Comparison of ENCODE assay signal across 22 cellular contexts in the genomic region with DNA sequence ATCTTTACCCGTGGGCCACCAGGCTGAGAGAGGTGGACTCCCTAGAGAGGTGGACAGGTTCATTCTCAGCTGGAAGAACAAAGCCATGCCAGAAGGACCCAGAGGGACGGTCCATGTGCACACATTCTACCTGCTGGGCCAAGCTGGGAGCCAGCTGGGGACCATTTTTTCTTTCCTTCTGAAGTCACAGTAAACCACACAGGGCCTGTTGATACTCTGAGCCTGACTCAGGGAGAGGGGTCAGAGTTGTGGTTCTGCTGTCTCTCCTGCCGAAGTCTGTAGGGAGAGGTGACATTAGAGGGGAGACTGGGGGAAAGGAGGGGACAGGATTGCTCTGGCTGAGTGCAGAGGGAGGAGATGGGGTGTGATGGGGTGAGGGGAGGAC.
A peak's percentile ranks its signal among the peaks of the same experiment; 100 is the strongest.
DNase-seq lines count a peak whose midpoint lies in the region; ATAC-seq, FAIRE-seq and TF ChIP-seq lines count a peak whose summit lies in the region.
"Had no signal": no experiment of that assay in that cellular context is flagged by ENCODE, and none has a peak within 500 bp of the region (broad histone marks: within the 10 kb centered on the region; RNA-seq: fewer than 3 reads in every experiment).

No MANE protein-coding gene starts in this region.

- H3K27ac ChIP-seq in astrocyte (ENCODE audit: low read depth, low read length) = peak overlapping the region; percentile 69
- H3K27ac ChIP-seq in stomach = no peak overlapping the region
- H3K27ac ChIP-seq: 22Rv1, adrenal gland, esophagus muscularis mucosa, KMS-11, Peyer's patch, prostate gland had no signal

- 76 to 84% (median 77%) methylated on average over 3 of the region's 3 CpGs for WGBS in stomach, 5 donors

- H3K27me3 Mint-ChIP-seq in astrocyte (ENCODE audit: low read depth, unreplicated experiment) = peaks cover 8% of the 10 kb centered on the region
- H3K27me3 Mint-ChIP-seq in nephron progenitor cell (ENCODE audit: low read depth, poor library complexity) = peaks cover 6% of the 10 kb centered on the region
- H3K27me3 Mint-ChIP-seq: CD4-positive, alpha-beta T cell had no signal

- H4K20me1 ChIP-seq in astrocyte (ENCODE audit: insufficient read depth, low read length) = peaks cover 77% of the 10 kb centered on the region

- H3K4me3 ChIP-seq in NB4 (ENCODE audit: low read depth, low read length) = peak overlapping the region; percentile 44
- no peak overlapping the region for H3K4me3 ChIP-seq in astrocyte (ENCODE audit: insufficient read depth, low read depth, low read length)
- H3K4me3 ChIP-seq in stomach = no peak overlapping the region
- H3K4me3 ChIP-seq: adrenal gland, esophagus muscularis mucosa, Peyer's patch, prostate gland had no signal

- H2AFZ ChIP-seq in astrocyte (ENCODE audit: low read depth, low read length) = no peak overlapping the region

- peak overlapping the region; percentile 76 for H3K4me2 ChIP-seq in astrocyte (ENCODE audit: low read length)
- H3K4me2 ChIP-seq: KMS-11 had no signal

- peaks cover 17% of the 10 kb centered on the region for H3K4me1 Mint-ChIP-seq in astrocyte (ENCODE audit: low read depth, unreplicated experiment)
- peaks cover 68% of the 10 kb centered on the region for H3K4me1 Mint-ChIP-seq in nephron progenitor cell

- TF ChIP-seq CTCF in NB4 (IDR thresholded peaks at IDR 0.05; ENCODE audit: low read depth, low read length) (no peak), astrocyte (IDR thresholded peaks at IDR 0.05; ENCODE audit: insufficient read depth, low read depth, low read length) (no peak), nephron progenitor cell (IDR thresholded peaks at IDR 0.05) (no peak), stomach (IDR thresholded peaks at IDR 0.05) (no peak)

- DNase-seq in DMS 273 (lab: John Stamatoyannopoulos, UW; ENCODE audit: unreplicated experiment) (peak; percentile 52), DMS 273 treated with DMSO at 0.1 percent for 48 hours (lab: John Stamatoyannopoulos, UW) (no peak), NB4 (ENCODE audit: low read depth) (peak; percentile 86), astrocyte (ENCODE audit: low read depth) (peak; percentile 24), nephron progenitor cell (no peak), stomach (no peak)
- DNase-seq: activated T-cell treated with anti-CD3 and anti-CD28 coated beads for 4 hours; adrenal gland; CD4-positive, alpha-beta T cell; cortex of kidney; naive B cell; NCI-H1930; NCI-H526 treated with DMSO at 0.1 percent for 48 hours; Peyer's patch; T-helper 1 cell had no signal

- peaks cover 3% of the 10 kb centered on the region for H3K79me2 ChIP-seq in astrocyte (ENCODE audit: insufficient read depth, low read length)

- TF ChIP-seq POLR2A in NB4 (IDR thresholded peaks at IDR 0.05; ENCODE audit: extremely low read depth, insufficient read length) = no peak
- TF ChIP-seq POLR2A in stomach (IDR thresholded peaks at IDR 0.05) = no peak

- H3K27ac Mint-ChIP-seq in astrocyte (ENCODE audit: unreplicated experiment) = peak overlapping the region; percentile 41
- H3K27ac Mint-ChIP-seq in nephron progenitor cell = peak overlapping the region; percentile 91
- H3K27ac Mint-ChIP-seq: CD4-positive, alpha-beta T cell had no signal

- intact Hi-C loops in stomach (cut with DNase I; ENCODE audit: low total_unique reads) = no loop called here

- H3K9me3 Mint-ChIP-seq in astrocyte (ENCODE audit: unreplicated experiment) = no peaks in the 10 kb centered on the region
- H3K9me3 Mint-ChIP-seq in nephron progenitor cell = peaks cover 10% of the 10 kb centered on the region
- H3K9me3 Mint-ChIP-seq: CD4-positive, alpha-beta T cell had no signal

- no peak for FAIRE-seq in astrocyte (lab: Jason Lieb, UNC)
- FAIRE-seq: GM12892 had no signal

- H3K9ac ChIP-seq in astrocyte (ENCODE audit: low read length) = peak overlapping the region; percentile 63
- H3K9ac ChIP-seq: KMS-11 had no signal

- H3K36me3 ChIP-seq in astrocyte (ENCODE audit: insufficient read depth, low read length) (no peaks in the 10 kb centered on the region), stomach (no peaks in the 10 kb centered on the region)
- H3K36me3 ChIP-seq: adrenal gland, Peyer's patch, prostate gland had no signal

- no peak for ATAC-seq in HG03457 (IDR thresholded peaks at IDR 0.05; ENCODE audit: unreplicated experiment)
- no peak for ATAC-seq in GM21825 (IDR thresholded peaks at IDR 0.05; ENCODE audit: unreplicated experiment)

- H3K9me3 ChIP-seq in astrocyte (ENCODE audit: insufficient read depth, low read depth, low read length) (peaks cover 3% of the 10 kb centered on the region), stomach (no peaks in the 10 kb centered on the region)
- H3K9me3 ChIP-seq: adrenal gland, Peyer's patch, prostate gland had no signal

- H3K4me3 Mint-ChIP-seq in astrocyte (ENCODE audit: unreplicated experiment) (no peak overlapping the region), nephron progenitor cell (no peak overlapping the region)
- H3K4me3 Mint-ChIP-seq: CD4-positive, alpha-beta T cell had no signal

- H3K36me3 Mint-ChIP-seq in astrocyte (ENCODE audit: low read depth, unreplicated experiment) (peaks cover 10% of the 10 kb centered on the region), nephron progenitor cell (ENCODE audit: low read depth) (peaks cover 22% of the 10 kb centered on the region)

- H3K4me1 ChIP-seq in astrocyte (ENCODE audit: insufficient read depth, low read length) (peaks cover 22% of the 10 kb centered on the region), stomach (peaks cover 0 to 2% (median 0%) of the 10 kb centered on the region in 4 donors)
- H3K4me1 ChIP-seq: adrenal gland, Peyer's patch, prostate gland had no signal

- peaks cover 7% of the 10 kb centered on the region for H3K27me3 ChIP-seq in astrocyte (ENCODE audit: insufficient read depth, low read length)
- no peaks in the 10 kb centered on the region for H3K27me3 ChIP-seq in stomach
- H3K27me3 ChIP-seq: adrenal gland, esophagus muscularis mucosa, Peyer's patch had no signal

- TF ChIP-seq EP300 in stomach (IDR thresholded peaks at IDR 0.05) = no peak

Comparison
In these comparisons a context has a peak if more than half of its experiments do, and no peak if none do; other contexts are left out.
1. DNase-seq: peak in DMS 273 (single experiment), NB4 (single experiment) and astrocyte (single experiment); none in DMS 273 treated with DMSO at 0.1 percent for 48 hours (single experiment), nephron progenitor cell (single experiment) and stomach (single experiment).